Comparison of ENCODE assay signal across 10 cellular contexts in the genomic region with DNA sequence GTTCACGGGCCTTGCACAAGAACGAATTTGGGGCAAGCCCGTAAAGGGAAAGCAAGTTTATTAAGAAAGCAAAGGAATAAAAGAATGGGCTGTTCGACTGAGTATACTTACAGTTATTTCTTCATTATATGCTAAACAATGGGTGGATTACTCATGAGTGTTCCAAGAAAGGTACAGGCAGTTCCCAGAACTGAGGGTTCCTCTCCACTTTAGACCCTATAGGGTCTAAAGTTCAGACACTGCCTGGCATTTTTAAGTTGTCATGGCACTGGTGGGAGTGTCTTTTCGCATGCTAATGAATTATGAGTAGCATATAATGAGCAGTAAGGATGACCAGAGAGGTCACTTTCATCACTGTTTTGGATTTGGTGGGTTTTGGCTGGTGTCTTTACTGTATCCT. TPM values are rescaled to one million over a fixed set of nuclear protein-coding genes. Genes with fewer than 3 reads are reported as not detected.
DNase-seq lines count a peak whose midpoint lies in the region; ATAC-seq and TF ChIP-seq lines count a peak whose summit lies in the region.
"Not testable (repeated sequence)": the region's sequence is repeated elsewhere in the genome, so short reads cannot be mapped to it uniquely, and the experiment has no call there.
"Had no signal": no experiment of that assay in that cellular context is flagged by ENCODE, and none has a peak within 500 bp of the region (broad histone marks: within the 10 kb centered on the region; RNA-seq: fewer than 3 reads in every experiment).

No MANE protein-coding gene starts in this region.

- H3K36me3 ChIP-seq in lower lobe of right lung, result not testable (repeated sequence)

- H3K4me1 ChIP-seq in lower lobe of right lung, result not testable (repeated sequence)

- H3K27ac Mint-ChIP-seq in activated T-cell treated with anti-CD3 and anti-CD28 coated beads, Interleukin-2, amount 50 U/mL, for 72 hours, result not testable (repeated sequence)

- TF ChIP-seq CTCF in lower lobe of right lung (IDR thresholded peaks at IDR 0.05), result not testable (repeated sequence)

- intact Hi-C loops in lower lobe of right lung (cut with DNase I), result not testable (repeated sequence)

- H3K9me3 ChIP-seq in lower lobe of right lung, result not testable (repeated sequence)

- H3K9me3 Mint-ChIP-seq in activated T-cell treated with anti-CD3 and anti-CD28 coated beads, Interleukin-2, amount 50 U/mL, for 72 hours, result not testable (repeated sequence)

- not testable (repeated sequence) for H3K36me3 Mint-ChIP-seq in activated T-cell treated with anti-CD3 and anti-CD28 coated beads, Interleukin-2, amount 50 U/mL, for 72 hours (ENCODE audit: insufficient read depth in 2 of 2)

- H3K4me3 Mint-ChIP-seq in activated T-cell treated with anti-CD3 and anti-CD28 coated beads, Interleukin-2, amount 50 U/mL, for 72 hours, result not testable (repeated sequence)

- not testable (repeated sequence) for H3K27me3 Mint-ChIP-seq in activated T-cell treated with anti-CD3 and anti-CD28 coated beads, Interleukin-2, amount 50 U/mL, for 72 hours (ENCODE audit: low read depth)

- peak; percentile 69 to 72 for ATAC-seq in activated CD4-positive, CD25-positive, alpha-beta regulatory T cell treated with anti-CD3 and anti-CD28 coated beads, Interleukin-2, amount 50 U/mL, for 24 hours
- peak; percentile 33 to 39 for ATAC-seq in activated T-cell treated with anti-CD3 and anti-CD28 coated beads, Interleukin-2, amount 50 U/mL, for 72 hours (replicated peaks in 1 of 2)
- ATAC-seq in esophagus mucosa, result peak; percentile 89
- peak; percentile 9 to 56 for ATAC-seq in lower lobe of right lung
- ATAC-seq in stimulated activated naive CD8-positive, alpha-beta T cell treated with anti-CD3 and anti-CD28 coated beads, Interleukin-15, Interleukin-2, amounts not matched to agents 100 U/mL and 50 U/mL, for 24 hours, result peak; percentile 43

- not testable (repeated sequence) for H3K4me1 Mint-ChIP-seq in activated T-cell treated with anti-CD3 and anti-CD28 coated beads, Interleukin-2, amount 50 U/mL, for 72 hours (ENCODE audit: low read depth)

- H3K27me3 ChIP-seq in lower lobe of right lung (ENCODE audit: low read depth), result not testable (repeated sequence)

- not testable (repeated sequence) for DNase-seq in activated T-cell treated with anti-CD3 and anti-CD28 coated beads, Interleukin-2, amount 50 U/mL, for 72 hours; lower lobe of right lung; stimulated activated naive CD8-positive, alpha-beta T cell treated with anti-CD3 and anti-CD28 coated beads, Interleukin-15, Interleukin-2, amounts not matched to agents 100 U/mL and 50 U/mL, for 24 hours

- not testable (repeated sequence) for H3K4me3 ChIP-seq in lower lobe of right lung

- H3K27ac ChIP-seq in lower lobe of right lung, result not testable (repeated sequence)

RNA-seq across cellular contexts. Expression of gene ARHGEF35, which starts 9.7 kb away (rescaled TPM):
- 1 to 10 TPM; 3.8 to 7.4 TPM for total RNA-seq in activated T-cell treated with anti-CD3 and anti-CD28 coated beads, Interleukin-2, amount 50 U/mL, for 72 hours
- total RNA-seq in esophagus mucosa (19.7 TPM), lower lobe of right lung (10.3 TPM)
- total RNA-seq: A172, HFFc6 had no signal

RNA-seq across cellular contexts. Expression of gene CTAGE4, which starts 22.0 kb away (rescaled TPM):
- total RNA-seq in activated T-cell treated with anti-CD3 and anti-CD28 coated beads, Interleukin-2, amount 50 U/mL, for 72 hours, result 1 to 10 TPM; 1.5 to 4.2 TPM
- total RNA-seq in esophagus mucosa, result 3.1 TPM
- total RNA-seq in lower lobe of right lung, result 8.5 TPM
- total RNA-seq: A172, A673, Caco-2, HFFc6 had no signal

RNA-seq across cellular contexts. Expression of gene OR2A42, which starts 34.1 kb away (rescaled TPM):
- not detected for total RNA-seq in activated T-cell treated with anti-CD3 and anti-CD28 coated beads, Interleukin-2, amount 50 U/mL, for 72 hours
- total RNA-seq in esophagus mucosa (not detected), lower lobe of right lung (not detected)
- total RNA-seq: A172; Caco-2; CD8-positive, alpha-beta T cell; HFFc6 had no signal

RNA-seq across cellular contexts. Expression of gene OR2A7, which starts 59.3 kb away (rescaled TPM):
- 1 to 10 TPM; 2.0 to 5.4 TPM for total RNA-seq in activated T-cell treated with anti-CD3 and anti-CD28 coated beads, Interleukin-2, amount 50 U/mL, for 72 hours
- 5.7 TPM for total RNA-seq in esophagus mucosa
- 12.1 TPM for total RNA-seq in lower lobe of right lung
- total RNA-seq: A172, HFFc6 had no signal

Comparison
In these comparisons a context has a peak if more than half of its experiments do, and no peak if none do; other contexts are left out.
1. ATAC-seq: peak in every context shown above with its lines; median percentile 89 in esophagus mucosa; 70 in activated CD4-positive, CD25-positive, alpha-beta regulatory T cell treated with anti-CD3 and anti-CD28 coated beads, Interleukin-2, amount 50 U/mL, for 24 hours; 43 in stimulated activated naive CD8-positive, alpha-beta T cell treated with anti-CD3 and anti-CD28 coated beads, Interleukin-15, Interleukin-2, amounts not matched to agents 100 U/mL and 50 U/mL, for 24 hours; 36 in activated T-cell treated with anti-CD3 and anti-CD28 coated beads, Interleukin-2, amount 50 U/mL, for 72 hours; 32 in lower lobe of right lung.